ENCODE assay signal across 17 cellular contexts in genomic region chr4:90598741-90599140, GRCh38.
DNase-seq lines count a peak whose midpoint lies in the region; ATAC-seq and TF ChIP-seq lines count a peak whose summit lies in the region.
"Had no signal": no experiment of that assay in that cellular context is flagged by ENCODE, and none has a peak within 500 bp of the region (broad histone marks: within the 10 kb centered on the region; RNA-seq: fewer than 3 reads in every experiment).

No MANE protein-coding gene starts in this region.

- H3K4me2 ChIP-seq in neuronal stem cell (ENCODE audit: insufficient read depth, low read length, poor library complexity, severe bottlenecking): no peak overlapping the region
- H3K4me2 ChIP-seq: A549; BLaER1 treated with 17β-estradiol and CSF1 and Interleukin-3, amounts not matched to agents 10 nM and 100 nM had no signal

- H3K4me3 ChIP-seq in left ventricle myocardium inferior (no peak overlapping the region), neuronal stem cell (ENCODE audit: low read length in 2 of 2) (no peak overlapping the region)
- H3K4me3 ChIP-seq: A549; BLaER1 treated with 17β-estradiol and CSF1 and Interleukin-3, amounts not matched to agents 10 nM and 100 nM had no signal

- H3K27ac ChIP-seq in left ventricle myocardium inferior (replicated peaks) (no peak overlapping the region), neuronal stem cell (replicated peaks; ENCODE audit: low read length) (no peak overlapping the region)
- H3K27ac ChIP-seq: 22Rv1; A549; BLaER1 treated with 17β-estradiol and CSF1 and Interleukin-3, amounts not matched to agents 10 nM and 100 nM; C4-2B had no signal

- no peaks in the 10 kb centered on the region for H3K36me3 ChIP-seq in left ventricle myocardium inferior
- H3K36me3 ChIP-seq in neuronal stem cell (replicated peaks in 1 of 2; ENCODE audit: control insufficient read depth in 2 of 2, insufficient read depth in 2 of 2, low read length in 2 of 2): no peaks in the 10 kb centered on the region
- H3K36me3 ChIP-seq: BLaER1 treated with 17β-estradiol and CSF1 and Interleukin-3, amounts not matched to agents 10 nM and 100 nM had no signal

- H2BK15ac ChIP-seq in neuronal stem cell (ENCODE audit: low read length): no peak overlapping the region

- no peak overlapping the region for H4K8ac ChIP-seq in neuronal stem cell (ENCODE audit: low read depth, low read length)

- H3K18ac ChIP-seq in neuronal stem cell (ENCODE audit: low read length): peak overlapping the region; percentile 29

- DNase-seq in Right ventricle myocardium inferior (ENCODE audit: missing footprints): no peak
- DNase-seq in left ventricle myocardium inferior: no peak
- DNase-seq in left ventricle myocardium superior: no peak
- no peak for DNase-seq in cardiac septum (ENCODE audit: low spot score)
- DNase-seq in neuronal stem cell (ENCODE audit: low spot score): no peak
- DNase-seq in activated CD4-positive, CD25-positive, alpha-beta regulatory T cell treated with anti-CD3 and anti-CD28 coated beads, Interleukin-2, amount 50 U/mL, for 72 hours: no peak
- DNase-seq: AML-193; Caco-2; Calu3; CD4-positive, alpha-beta T cell; CD8-positive, alpha-beta T cell; DMS79 treated with DMSO at 0.1 percent for 48 hours; GF-D8 had no signal

- H2AFZ ChIP-seq in neuronal stem cell (ENCODE audit: low read length): no peak overlapping the region

- H3K9ac ChIP-seq in neuronal stem cell (ENCODE audit: low read depth, low read length, poor library complexity): no peak overlapping the region
- H3K9ac ChIP-seq: BLaER1 treated with 17β-estradiol and CSF1 and Interleukin-3, amounts not matched to agents 10 nM and 100 nM had no signal

- intact Hi-C loops in Right ventricle myocardium inferior (cut with DNase I): no loop called here
- intact Hi-C loops in left ventricle myocardium inferior (cut with micrococcal nuclease): no loop called here
- intact Hi-C loops in left ventricle myocardium superior (cut with micrococcal nuclease): no loop called here
- intact Hi-C loops in cardiac septum (cut with DNase I): no loop called here

- no peak overlapping the region for H2BK12ac ChIP-seq in neuronal stem cell (ENCODE audit: low read length)

- H3K79me1 ChIP-seq in neuronal stem cell (ENCODE audit: low read depth, low read length): no peaks in the 10 kb centered on the region

- no peak overlapping the region for H2BK120ac ChIP-seq in neuronal stem cell (ENCODE audit: low read depth, low read length)

- ATAC-seq in Right ventricle myocardium inferior (peak; percentile 23), left ventricle myocardium superior (peak; percentile 57)
- ATAC-seq: A549; CD8-positive, alpha-beta T cell had no signal

- H3K14ac ChIP-seq in neuronal stem cell (ENCODE audit: low read length): no peak overlapping the region

- no peak for TF ChIP-seq CTCF in left ventricle myocardium inferior (IDR thresholded peaks at IDR 0.05; ENCODE audit: borderline replicate concordance)

- H3K4ac ChIP-seq in neuronal stem cell (ENCODE audit: low read length): no peak overlapping the region

- no peak overlapping the region for H3K23ac ChIP-seq in neuronal stem cell (ENCODE audit: low read depth, low read length, poor library complexity)

- H3K27me3 ChIP-seq in left ventricle myocardium inferior (ENCODE audit: low read depth) (no peaks in the 10 kb centered on the region), neuronal stem cell (ENCODE audit: control insufficient read depth in 3 of 3, insufficient read depth in 3 of 3, low read depth in 1 of 3, low read length in 3 of 3) (no peaks in the 10 kb centered on the region)
- H3K27me3 ChIP-seq: BLaER1 treated with 17β-estradiol and CSF1 and Interleukin-3, amounts not matched to agents 10 nM and 100 nM had no signal

- H4K91ac ChIP-seq in neuronal stem cell (ENCODE audit: low read depth, low read length, poor library complexity): peak overlapping the region; percentile 64

- H3K4me1 ChIP-seq in left ventricle myocardium inferior: peaks cover 16% of the 10 kb centered on the region
- peaks cover 0 to 2% of the 10 kb centered on the region in 2 donors for H3K4me1 ChIP-seq in neuronal stem cell (ENCODE audit: control insufficient read depth in 2 of 2, insufficient read depth in 1 of 2, low read depth in 1 of 2, low read length in 2 of 2)
- H3K4me1 ChIP-seq: A549; BLaER1 treated with 17β-estradiol and CSF1 and Interleukin-3, amounts not matched to agents 10 nM and 100 nM; Caco-2 had no signal

- no peaks in the 10 kb centered on the region for H3K9me3 ChIP-seq in left ventricle myocardium inferior (replicated peaks)
- H3K9me3 ChIP-seq in neuronal stem cell (replicated peaks in 1 of 2; ENCODE audit: control insufficient read depth in 2 of 2, insufficient read depth in 1 of 2, low read depth in 1 of 2, low read length in 2 of 2): no peaks in the 10 kb centered on the region
- H3K9me3 ChIP-seq: A549; BLaER1 treated with 17β-estradiol and CSF1 and Interleukin-3, amounts not matched to agents 10 nM and 100 nM; Caco-2 had no signal

- WGBS in neuronal stem cell (ENCODE audit: extremely low coverage in 2 of 2, insufficient read length in 2 of 2, insufficient replicate concordance in 1 of 2), 2 donors: no CpG with 5 or more reads among the region's 2 CpGs

- H2BK5ac ChIP-seq in neuronal stem cell (ENCODE audit: low read length): no peak overlapping the region

- no peak overlapping the region for H2AK5ac ChIP-seq in neuronal stem cell (ENCODE audit: low read depth, low read length)
